In the genomic region with DNA sequence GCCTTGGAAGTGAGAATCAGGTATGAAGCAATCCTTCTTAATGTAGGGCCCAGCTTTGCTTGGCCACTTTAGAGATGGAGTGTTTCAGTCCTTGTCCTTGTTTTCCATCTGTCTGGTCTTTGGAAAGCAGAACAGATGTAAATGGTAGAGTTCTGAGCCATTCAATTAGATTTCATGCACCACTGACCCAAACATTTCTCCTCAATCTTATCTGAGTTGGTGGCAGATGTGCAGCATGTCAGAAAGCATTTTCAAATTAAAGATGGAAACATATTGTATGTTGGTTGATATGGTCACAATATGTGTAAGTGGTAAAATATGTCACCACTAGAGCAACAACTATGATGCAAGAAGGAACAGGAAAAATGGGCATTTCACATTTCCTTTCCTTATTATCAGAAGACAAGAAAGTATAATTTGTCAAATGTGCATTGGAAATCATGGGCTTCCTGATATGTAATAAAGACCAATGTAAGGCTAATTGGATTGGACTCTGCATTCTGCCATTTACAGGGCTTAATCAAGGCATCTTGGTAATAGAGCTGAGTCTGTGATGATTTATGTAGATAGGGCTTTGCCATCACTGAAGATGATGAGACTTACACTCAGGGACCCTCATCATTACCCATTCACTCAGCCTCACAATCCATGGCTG, we compare ENCODE assay signal across 28 cellular contexts.
"Had no signal": no experiment of that assay in that cellular context is flagged by ENCODE, and none has a peak within 500 bp of the region (broad histone marks: within the 10 kb centered on the region; RNA-seq: fewer than 3 reads in every experiment).

No MANE protein-coding gene starts in this region.

- H3K79me2 ChIP-seq: hepatocyte had no signal

- ATAC-seq: effector memory CD8-positive, alpha-beta T cell; gastrocnemius medialis; left cardiac atrium; left ventricle myocardium superior; sciatic nerve; stimulated activated naive CD8-positive, alpha-beta T cell treated with anti-CD3 and anti-CD28 coated beads, Interleukin-15, Interleukin-2, amounts not matched to agents 100 U/mL and 50 U/mL, for 24 hours had no signal

- H3K36me3 ChIP-seq: gastrocnemius medialis, ovary, transverse colon had no signal

- H3K27me3 ChIP-seq: gastrocnemius medialis, hepatocyte, ovary, testis, transverse colon had no signal

- H2AFZ ChIP-seq: hepatocyte had no signal

- H3K4me3 ChIP-seq: gastrocnemius medialis, hepatocyte, ovary, skin epidermis, testis, transverse colon had no signal

- DNase-seq: activated CD4-positive, alpha-beta memory T cell treated with anti-CD3 and anti-CD28 coated beads for 36 hours; activated CD4-positive, alpha-beta T cell treated with anti-CD3 and anti-CD28 coated beads, Interleukin-2, amount 10 ng/mL, durations not matched to agents 24 days and 14 days; activated CD4-positive, CD25-positive, alpha-beta regulatory T cell treated with anti-CD3 and anti-CD28 coated beads, Interleukin-2, amount 50 U/mL, for 72 hours; activated CD8-positive, alpha-beta memory T cell treated with anti-CD3 and anti-CD28 coated beads, Interleukin-2, amount 50 U/mL, for 4 hours; activated gamma-delta T cell; activated naive CD4-positive, alpha-beta T cell treated with anti-CD3 and anti-CD28 coated beads, Interleukin-2, amount 10 ng/mL, durations not matched to agents 7 days and 5 days; activated naive CD8-positive, alpha-beta T cell treated with anti-CD3 and anti-CD28 coated beads, Interleukin-2, amount 10 ng/mL, durations not matched to agents 7 days and 5 days; activated T-cell treated with anti-CD3 and anti-CD28 coated beads, Interleukin-2, amount 50 U/mL, for 1 hour; caudate nucleus; cortex of kidney; effector memory CD8-positive, alpha-beta T cell; erythroblast; gastrocnemius medialis; left cardiac atrium; left ventricle myocardium superior; naive B cell; ovary; stimulated activated CD4-positive, alpha-beta T cell treated with anti-CD3 and anti-CD28 coated beads, Interleukin-12 subunit alpha, Interleukin-12 subunit beta, amount 100 ng/mL, for 4 hours; stimulated activated CD4-positive, alpha-beta T cell treated with anti-CD3 and anti-CD28 coated beads, Interleukin-4, amount 100 ng/mL, for 1 hour; stimulated activated naive CD8-positive, alpha-beta T cell treated with anti-CD3 and anti-CD28 coated beads, Interleukin-15, Interleukin-2, amounts not matched to agents 100 U/mL and 50 U/mL, for 24 hours; testis; transverse colon had no signal

- H3K4me2 ChIP-seq: hepatocyte had no signal

- H3K27ac ChIP-seq: gastrocnemius medialis, hepatocyte, ovary, skin epidermis, testis, transverse colon had no signal

- FAIRE-seq: astrocyte, keratinocyte, urothelium cell line had no signal

- H3K9me3 ChIP-seq: gastrocnemius medialis, ovary, testis, transverse colon had no signal

- H3K4me1 ChIP-seq: gastrocnemius medialis, testis, transverse colon had no signal
